ENCODE assay signal across 17 cellular contexts in genomic region chr20:20759132-20759531, GRCh38. TPM values are rescaled to one million over a fixed set of nuclear protein-coding genes. Genes with fewer than 3 reads are reported as not detected.
DNase-seq lines count a peak whose midpoint lies in the region; ATAC-seq, FAIRE-seq and TF ChIP-seq lines count a peak whose summit lies in the region.
"Had no signal": no experiment of that assay in that cellular context is flagged by ENCODE, and none has a peak within 500 bp of the region (broad histone marks: within the 10 kb centered on the region; RNA-seq: fewer than 3 reads in every experiment).

No MANE protein-coding gene starts in this region.

- no peak overlapping the region for H3K27ac Mint-ChIP-seq in osteocyte (ENCODE audit: unreplicated experiment)
- H3K27ac Mint-ChIP-seq in naive thymus-derived CD8-positive, alpha-beta T cell, result no peak overlapping the region
- H3K27ac Mint-ChIP-seq: activated naive CD4-positive, alpha-beta T cell treated with anti-CD3 and anti-CD28 coated beads, Interleukin-2, amount 50 U/mL, for 72 hours; T-cell had no signal

- POLR2A ChIA-PET in endothelial cell of umbilical vein (lab: Charles Lee), result interaction anchor here (1.0 kb wide), 1 partner anchor 15 kb away, joined by 4 read pairs; no protein-coding TSS in a partner anchor
- POLR2A ChIA-PET in naive thymus-derived CD8-positive, alpha-beta T cell (lab: Charles Lee), result no interaction called here

- H3K36me3 ChIP-seq in left ventricle myocardium inferior, result no peaks in the 10 kb centered on the region
- H3K36me3 ChIP-seq in endothelial cell of umbilical vein (ENCODE audit: control insufficient read depth in 2 of 2, extremely low read depth in 1 of 2, insufficient read depth in 2 of 2, low read length in 2 of 2), result no peaks in the 10 kb centered on the region
- H3K36me3 ChIP-seq in uterus, result no peaks in the 10 kb centered on the region
- H3K36me3 ChIP-seq: gastroesophageal sphincter, tibial artery had no signal

- H3K27ac ChIP-seq in left ventricle myocardium inferior (replicated peaks) (peak overlapping the region; percentile 71), endothelial cell of umbilical vein (ENCODE audit: insufficient read depth, low read depth, low read length) (peak overlapping the region; percentile 46), uterus (peak overlapping the region; percentile 31 to 69)
- H3K27ac ChIP-seq: RWPE1, tibial artery had no signal

- no peaks in the 10 kb centered on the region for H3K9me3 Mint-ChIP-seq in osteocyte (ENCODE audit: unreplicated experiment)
- H3K9me3 Mint-ChIP-seq in naive thymus-derived CD8-positive, alpha-beta T cell, result no peaks in the 10 kb centered on the region
- H3K9me3 Mint-ChIP-seq: T-cell had no signal

- H3K27me3 Mint-ChIP-seq in osteocyte (ENCODE audit: unreplicated experiment), result peaks cover 7% of the 10 kb centered on the region
- peaks cover 6 to 19% (median 10%) of the 10 kb centered on the region in 5 donors for H3K27me3 Mint-ChIP-seq in naive thymus-derived CD8-positive, alpha-beta T cell

- dilution Hi-C loops in endothelial cell of umbilical vein (cut with MboI; ENCODE audit: extremely low pct_ligation_motif_present, low sequenced_read_pairs), result no loop called here

- H3K9me1 ChIP-seq in endothelial cell of umbilical vein (replicated peaks; ENCODE audit: control insufficient read depth, extremely low read depth, insufficient read depth, low read length), result no peaks in the 10 kb centered on the region

- intact Hi-C loops in left ventricle myocardium inferior (cut with micrococcal nuclease), result no loop called here
- intact Hi-C loops in Right ventricle myocardium inferior (cut with DNase I), result loop anchor here (5.0 kb wide), 1 partner anchor 47 kb away; the partner anchor contains the start of gene RALGAPA2
- intact Hi-C loops in endothelial cell of umbilical vein (cut with micrococcal nuclease), result no loop called here
- intact Hi-C loops in uterus (cut with DNase I; ENCODE audit: low total_unique reads), result no loop called here

- H3K27me3 ChIP-seq in left ventricle myocardium inferior (ENCODE audit: low read depth) (no peaks in the 10 kb centered on the region), endothelial cell of umbilical vein (ENCODE audit: control insufficient read depth in 2 of 2, insufficient read depth in 2 of 2, low read length in 2 of 2) (no peaks in the 10 kb centered on the region), uterus (no peaks in the 10 kb centered on the region)
- H3K27me3 ChIP-seq: tibial artery had no signal

- H2AFZ ChIP-seq in endothelial cell of umbilical vein (ENCODE audit: low read depth, low read length), result no peak overlapping the region

- peak; percentile 77 for FAIRE-seq in endothelial cell of umbilical vein (lab: Jason Lieb, UNC)

- no peak for ATAC-seq in Right ventricle myocardium inferior
- no peak for ATAC-seq in naive thymus-derived CD8-positive, alpha-beta T cell
- ATAC-seq: activated naive CD4-positive, alpha-beta T cell treated with anti-CD3 and anti-CD28 coated beads, Interleukin-2, amount 50 U/mL, for 72 hours; gastroesophageal sphincter; T-cell had no signal

- CTCF ChIA-PET in endothelial cell of umbilical vein (lab: Charles Lee), result interaction anchor here (0.7 to 1.1 kb wide), 2 partner anchors 15 to 64 kb away, joined by 3 to 4 read pairs; no protein-coding TSS in a partner anchor

- no peaks in the 10 kb centered on the region for H3K4me1 Mint-ChIP-seq in osteocyte (ENCODE audit: unreplicated experiment)
- peaks cover 0 to 7% (median 0%) of the 10 kb centered on the region in 4 donors for H3K4me1 Mint-ChIP-seq in naive thymus-derived CD8-positive, alpha-beta T cell

- H3K36me3 Mint-ChIP-seq in osteocyte (ENCODE audit: unreplicated experiment), result no peaks in the 10 kb centered on the region
- no peaks in the 10 kb centered on the region for H3K36me3 Mint-ChIP-seq in naive thymus-derived CD8-positive, alpha-beta T cell
- H3K36me3 Mint-ChIP-seq: activated naive CD4-positive, alpha-beta T cell treated with anti-CD3 and anti-CD28 coated beads, Interleukin-2, amount 50 U/mL, for 72 hours; T-cell had no signal

- H3K4me1 ChIP-seq in left ventricle myocardium inferior (peaks cover 20% of the 10 kb centered on the region), endothelial cell of umbilical vein (ENCODE audit: control insufficient read depth, extremely low read depth, insufficient read depth, low read length) (peaks cover 38% of the 10 kb centered on the region), uterus (no peaks in the 10 kb centered on the region)
- H3K4me1 ChIP-seq: gastroesophageal sphincter, tibial artery had no signal

- no peaks in the 10 kb centered on the region for H4K20me1 ChIP-seq in endothelial cell of umbilical vein (replicated peaks; ENCODE audit: control insufficient read depth, extremely low read depth, insufficient read depth, low read length)

- no peak overlapping the region for H3K9ac ChIP-seq in endothelial cell of umbilical vein (replicated peaks; ENCODE audit: extremely low read depth, insufficient read depth, low read length)

- DNase-seq in left ventricle myocardium inferior (no peak), Right ventricle myocardium inferior (ENCODE audit: missing footprints) (no peak), endothelial cell of umbilical vein (ENCODE audit: low read depth, low spot score) (peak; percentile 81), osteocyte (ENCODE audit: extremely low spot score, unreplicated experiment) (peak; percentile 40), uterus (no peak), retina (no peak), DMS79 treated with DMSO at 0.1 percent for 48 hours (lab: John Stamatoyannopoulos, UW) (no peak)
- no peak for DNase-seq in naive thymus-derived CD8-positive, alpha-beta T cell
- DNase-seq: activated CD4-positive, alpha-beta T cell treated with anti-CD3 and anti-CD28 coated beads for 4 hours; activated T-cell treated with anti-CD3 and anti-CD28 coated beads for 4 hours; NCI-H187; stimulated activated CD4-positive, alpha-beta T cell treated with anti-CD3 and anti-CD28 coated beads, Interleukin-1b, Interleukin-23, amount 100 ng/mL, for 48 hours; T-cell; tibial artery had no signal

- H3K4me2 ChIP-seq in endothelial cell of umbilical vein (ENCODE audit: insufficient read depth, low read length), result peak overlapping the region; percentile 38

- H3K4me3 ChIP-seq in left ventricle myocardium inferior (no peak overlapping the region), endothelial cell of umbilical vein (replicated peaks in 1 of 3; ENCODE audit: insufficient read depth in 1 of 3, low read depth in 1 of 3, low read length in 3 of 3) (no peak overlapping the region), uterus (no peak overlapping the region)
- H3K4me3 ChIP-seq: gastroesophageal sphincter, tibial artery had no signal

- no peak for TF ChIP-seq CTCF in left ventricle myocardium inferior (IDR thresholded peaks at IDR 0.05; ENCODE audit: borderline replicate concordance)
- TF ChIP-seq CTCF in endothelial cell of umbilical vein (IDR thresholded peaks at IDR 0.05; ENCODE audit: extremely low read depth in 1 of 2, insufficient read depth in 1 of 2, low read depth in 1 of 2, low read length in 2 of 2), result no peak
- no peak for TF ChIP-seq CTCF in osteocyte (IDR thresholded peaks at IDR 0.05)
- TF ChIP-seq CTCF in uterus (IDR thresholded peaks at IDR 0.05), result no peak

- BruUV-seq in endothelial cell of umbilical vein (replicated peaks; lab: Mats Ljungman, UMichigan), result no TSS peak

- H3K9me3 ChIP-seq in left ventricle myocardium inferior (replicated peaks) (no peaks in the 10 kb centered on the region), endothelial cell of umbilical vein (replicated peaks; ENCODE audit: control insufficient read depth, insufficient read depth, low read length) (no peaks in the 10 kb centered on the region), uterus (no peaks in the 10 kb centered on the region)
- H3K9me3 ChIP-seq: gastroesophageal sphincter, tibial artery had no signal

- H3K4me3 Mint-ChIP-seq in osteocyte (ENCODE audit: unreplicated experiment), result no peak overlapping the region
- H3K4me3 Mint-ChIP-seq in naive thymus-derived CD8-positive, alpha-beta T cell, result no peak overlapping the region
- H3K4me3 Mint-ChIP-seq: T-cell had no signal

- TF ChIP-seq POLR2A in endothelial cell of umbilical vein (IDR thresholded peaks at IDR 0.05; ENCODE audit: low read depth, low read length) (no peak), uterus (IDR thresholded peaks at IDR 0.05) (no peak)

- no peaks in the 10 kb centered on the region for H3K79me2 ChIP-seq in endothelial cell of umbilical vein (ENCODE audit: control insufficient read depth, insufficient read depth, low read length)

TF ChIP-seq in endothelial cell of umbilical vein, 7 proteins besides CTCF, POLR2A, EP300 and RAD21:
- no peak for TF ChIP-seq EZH2 (IDR thresholded peaks at IDR 0.05; ENCODE audit: borderline replicate concordance, low read depth, low read length, severe bottlenecking)
- TF ChIP-seq GATA2 (IDR thresholded peaks at IDR 0.05; ENCODE audit: insufficient read depth, insufficient read length, low read depth, low read length), result peak; percentile 24

RNA-seq across cellular contexts. Expression of gene RALGAPA2, which starts 46.7 kb away (rescaled TPM):
- total RNA-seq in left ventricle myocardium inferior, result 21.0 TPM
- total RNA-seq in Right ventricle myocardium inferior, result 16.5 TPM
- 39.7 and 46.8 TPM in 2 replicates for total RNA-seq in endothelial cell of umbilical vein
- 8.1 and 10.0 TPM in 2 replicates for polyA plus RNA-seq in endothelial cell of umbilical vein
- 9.7 and 9.9 TPM in 2 replicates for polyA plus RNA-seq in endothelial cell of umbilical vein (2011; cell fraction: cytosol; rRNA removed)
- polyA plus RNA-seq in endothelial cell of umbilical vein (2011; cell fraction: nucleus; rRNA removed), result 34.7 and 38.6 TPM in 2 replicates
- polyA plus RNA-seq in endothelial cell of umbilical vein (2012), result 14.3 and 14.9 TPM in 2 replicates
- 45.8 and 48.3 TPM in 2 replicates for polyA minus RNA-seq in endothelial cell of umbilical vein
- 3.3 TPM for polyA minus RNA-seq in endothelial cell of umbilical vein (2011; cell fraction: cytosol; rRNA and poly(A)+ RNA removed)
- polyA minus RNA-seq in endothelial cell of umbilical vein (2011; cell fraction: nucleus; rRNA and poly(A)+ RNA removed), result 92.9 and 113 TPM in 2 replicates
- 15.2 and 19.1 TPM in 2 replicates for total RNA-seq in osteocyte
- total RNA-seq in uterus, result 10 to 100 TPM; 25.9 to 48.9 (median 38.6) TPM
- total RNA-seq in naive thymus-derived CD8-positive, alpha-beta T cell, result 10 to 100 TPM; 28.2 to 32.0 TPM
- 1 to 10 TPM; 4.5 to 6.8 (median 5.8) TPM for polyA plus RNA-seq in naive thymus-derived CD8-positive, alpha-beta T cell

Comparison
In these comparisons a context has a peak if more than half of its experiments do, and no peak if none do; other contexts are left out.
1. DNase-seq: peak in endothelial cell of umbilical vein (single experiment) and osteocyte (single experiment); none in left ventricle myocardium inferior (single experiment), Right ventricle myocardium inferior (single experiment), uterus (0 of 2), retina (single experiment), DMS79 treated with DMSO at 0.1 percent for 48 hours (single experiment) and naive thymus-derived CD8-positive, alpha-beta T cell (0 of 10).
2. Peak in every context shown above with its lines, with median percentiles within 50 percentile points of each other: H3K27ac ChIP-seq.